16 cellular contexts compared by ENCODE assay signal in genomic region chr12:50642035-50642451, GRCh38.
A peak's percentile ranks its signal among the peaks of the same experiment; 100 is the strongest.
DNase-seq lines count a peak whose midpoint lies in the region; ATAC-seq and TF ChIP-seq lines count a peak whose summit lies in the region.
"Had no signal": no experiment of that assay in that cellular context is flagged by ENCODE, and none has a peak within 500 bp of the region (broad histone marks: within the 10 kb centered on the region; RNA-seq: fewer than 3 reads in every experiment).

No MANE protein-coding gene starts in this region.

- H3K27ac ChIP-seq in substantia nigra (ENCODE audit: low read depth, low read length, poor library complexity, severe bottlenecking) = peak overlapping the region; percentile 70
- H3K27ac ChIP-seq: 22Rv1, ascending aorta, heart right ventricle, thoracic aorta had no signal

- ATAC-seq in HG03439 (IDR thresholded peaks at IDR 0.05; ENCODE audit: unreplicated experiment) = no peak
- ATAC-seq: activated CD8-positive, alpha-beta T cell treated with anti-CD3 and anti-CD28 coated beads, Interleukin-2, amount 10 ng/mL, durations not matched to agents 7 days and 5 days; heart right ventricle; naive thymus-derived CD4-positive, alpha-beta T cell; Right ventricle myocardium inferior had no signal

- TF ChIP-seq CTCF in astrocyte of the cerebellum (IDR thresholded peaks at IDR 0.05; ENCODE audit: low read depth, low read length, missing control alignments) = no peak

- DNase-seq in NCI-H2029 treated with DMSO at 0.1 percent for 48 hours (lab: John Stamatoyannopoulos, UW) (peak; percentile 31), NCI-H2029 (lab: John Stamatoyannopoulos, UW) (no peak), astrocyte of the cerebellum (ENCODE audit: low read depth) (peak; percentile 50), globus pallidus (ENCODE audit: low spot score) (peak; percentile 69), substantia nigra (lab: John Stamatoyannopoulos, UW) (peak in 1 of 49 donors; percentile 30), SK-N-DZ (ENCODE audit: low spot score) (no peak), COR-L47 (lab: John Stamatoyannopoulos, UW) (no peak)
- DNase-seq: activated CD8-positive, alpha-beta T cell treated with anti-CD3 and anti-CD28 coated beads, Interleukin-2, amount 10 ng/mL, durations not matched to agents 7 days and 5 days; heart right ventricle; naive thymus-derived CD4-positive, alpha-beta T cell; NCI-H187 treated with DMSO at 0.1 percent for 48 hours had no signal

- in situ Hi-C loops in astrocyte of the cerebellum (cut with HindIII; ENCODE audit: low sequenced_read_pairs) = no loop called here

- no peak overlapping the region for H3K4me3 ChIP-seq in astrocyte of the cerebellum (ENCODE audit: low read depth, low read length)
- H3K4me3 ChIP-seq: ascending aorta, heart right ventricle, thoracic aorta had no signal

Comparison
In these comparisons a context has a peak if more than half of its experiments do, and no peak if none do; other contexts are left out.
1. DNase-seq: peak in NCI-H2029 treated with DMSO at 0.1 percent for 48 hours (single experiment), astrocyte of the cerebellum (single experiment) and globus pallidus (single experiment); none in NCI-H2029 (single experiment), SK-N-DZ (single experiment) and COR-L47 (single experiment).